ENCODE assay signal across 10 cellular contexts in genomic region chr1:84164567-84165021, GRCh38. TPM values are rescaled to one million over a fixed set of nuclear protein-coding genes. Genes with fewer than 3 reads are reported as not detected.
DNase-seq lines count a peak whose midpoint lies in the region; ATAC-seq and TF ChIP-seq lines count a peak whose summit lies in the region.
"Had no signal": no experiment of that assay in that cellular context is flagged by ENCODE, and none has a peak within 500 bp of the region (broad histone marks: within the 10 kb centered on the region; RNA-seq: fewer than 3 reads in every experiment).

No MANE protein-coding gene starts in this region.

- H3K4me3 Mint-ChIP-seq in activated T-cell treated with anti-CD3 and anti-CD28 coated beads, Interleukin-2, amount 50 U/mL, for 4 hours = peak overlapping the region; percentile 45

- no peaks in the 10 kb centered on the region for H3K9me3 Mint-ChIP-seq in activated T-cell treated with anti-CD3 and anti-CD28 coated beads, Interleukin-2, amount 50 U/mL, for 4 hours

- ATAC-seq in activated T-cell treated with anti-CD3 and anti-CD28 coated beads, Interleukin-2, amount 50 U/mL, for 4 hours = no peak
- ATAC-seq in HG02884 (IDR thresholded peaks at IDR 0.05; ENCODE audit: unreplicated experiment) (no peak), HG02870 (IDR thresholded peaks at IDR 0.05; ENCODE audit: unreplicated experiment) (no peak)
- ATAC-seq: left cardiac atrium had no signal

- TF ChIP-seq CTCF in GM13977 (IDR thresholded peaks at IDR 0.05; ENCODE audit: extremely low read depth, insufficient read depth, missing control alignments) = no peak

- peak overlapping the region; percentile 35 for H3K4me3 ChIP-seq in skeletal muscle cell (ENCODE audit: low read depth, low read length)

- peak overlapping the region; percentile 92 for H3K27ac ChIP-seq in caudate nucleus (ENCODE audit: low read depth, low read length)
- H3K27ac ChIP-seq: stomach had no signal

- no peak for DNase-seq in activated T-cell treated with anti-CD3 and anti-CD28 coated beads, Interleukin-2, amount 50 U/mL, for 4 hours
- DNase-seq in activated T-cell treated with anti-CD3 and anti-CD28 coated beads for 4 hours = no peak
- peak; percentile 78 for DNase-seq in NCI-H69 (lab: John Stamatoyannopoulos, UW)
- DNase-seq in caudate nucleus (lab: John Stamatoyannopoulos, UW) = peak in 3 of 61 donors; percentile 27 to 44 (median 39)
- DNase-seq in skeletal muscle cell (ENCODE audit: low read depth) = no peak
- DNase-seq in GM13977 (ENCODE audit: low spot score) = no peak
- DNase-seq: left cardiac atrium, stomach had no signal

- no peaks in the 10 kb centered on the region for H3K27me3 Mint-ChIP-seq in activated T-cell treated with anti-CD3 and anti-CD28 coated beads, Interleukin-2, amount 50 U/mL, for 4 hours (ENCODE audit: low read depth)

- H3K36me3 Mint-ChIP-seq in activated T-cell treated with anti-CD3 and anti-CD28 coated beads, Interleukin-2, amount 50 U/mL, for 4 hours (ENCODE audit: insufficient read depth) = peaks cover 3% of the 10 kb centered on the region

- in situ Hi-C loops in GM13977 (cut with MboI; ENCODE audit: low pct_unique_long_range_greater_than_20kb, low sequenced_read_pairs, unreplicated experiment) = no loop called here

- peaks cover 75% of the 10 kb centered on the region for H3K4me1 Mint-ChIP-seq in activated T-cell treated with anti-CD3 and anti-CD28 coated beads, Interleukin-2, amount 50 U/mL, for 4 hours (ENCODE audit: low read depth)

RNA-seq across cellular contexts. Expression of gene PRKACB, which starts 20.5 kb away (rescaled TPM):
- total RNA-seq in activated T-cell treated with anti-CD3 and anti-CD28 coated beads, Interleukin-2, amount 50 U/mL, for 4 hours = 10 to 100 TPM; 14.6 to 17.4 (median 15.0) TPM
